31 cellular contexts compared by ENCODE assay signal in genomic region chr6:121994936-121995335, GRCh38.
"Had no signal": no experiment of that assay in that cellular context is flagged by ENCODE, and none has a peak within 500 bp of the region (broad histone marks: within the 10 kb centered on the region; RNA-seq: fewer than 3 reads in every experiment).

No MANE protein-coding gene starts in this region.

- ATAC-seq: activated CD4-positive, CD25-positive, alpha-beta regulatory T cell treated with anti-CD3 and anti-CD28 coated beads, Interleukin-2, amount 50 U/mL, for 24 hours; activated CD8-positive, alpha-beta T cell treated with anti-CD3 and anti-CD28 coated beads for 36 hours; activated naive CD8-positive, alpha-beta T cell treated with anti-CD3 and anti-CD28 coated beads, Interleukin-2, amount 50 U/mL, for 24 hours; activated T-cell treated with anti-CD3 and anti-CD28 coated beads, Interleukin-2, amount 50 U/mL, for 4 hours; body of pancreas; effector memory CD8-positive, alpha-beta T cell; T-helper 17 cell had no signal

- H3K4me1 Mint-ChIP-seq: activated B cell treated with CpG ODN at 0.5 μM for 24 hours, T-helper 17 cell had no signal

- H3K27ac Mint-ChIP-seq: activated B cell treated with CpG ODN at 0.5 μM for 24 hours; activated CD8-positive, alpha-beta T cell treated with anti-CD3 and anti-CD28 coated beads for 36 hours; activated naive CD4-positive, alpha-beta T cell treated with anti-CD3 and anti-CD28 coated beads for 36 hours; activated naive CD4-positive, alpha-beta T cell treated with anti-CD3 and anti-CD28 coated beads, Interleukin-2, amount 50 U/mL, for 24 hours; activated naive CD8-positive, alpha-beta T cell treated with anti-CD3 and anti-CD28 coated beads for 36 hours; activated naive CD8-positive, alpha-beta T cell treated with anti-CD3 and anti-CD28 coated beads, Interleukin-2, amount 50 U/mL, for 24 hours; activated T-helper 2 cell treated with anti-CD3 and anti-CD28 coated beads, Interferon-gamma antibody, Interleukin-2, Interleukin-4, amounts not matched to agents 10 μg/mL and 5 μg/mL and 100 μg/mL, durations not matched to agents 14 hours and 24 hours and 36 hours; effector memory CD8-positive, alpha-beta T cell; T-helper 17 cell; T-helper 2 cell treated with Interferon-gamma antibody and Interleukin-4, amounts not matched to agents 5 μg/mL and 100 μg/mL, for 36 hours had no signal

- H3K4me1 ChIP-seq: adrenal gland, body of pancreas, esophagus muscularis mucosa had no signal

- H3K4me3 ChIP-seq: adrenal gland, body of pancreas, esophagus muscularis mucosa had no signal

- H3K36me3 ChIP-seq: adrenal gland, esophagus muscularis mucosa, WERI-Rb-1 had no signal

- H3K9me3 Mint-ChIP-seq: activated B cell treated with CpG ODN at 0.5 μM for 24 hours; activated naive CD4-positive, alpha-beta T cell treated with anti-CD3 and anti-CD28 coated beads, Interleukin-2, amount 50 U/mL, for 24 hours; activated T-cell treated with anti-CD3 and anti-CD28 coated beads, Interleukin-2, amount 50 U/mL, for 4 hours; activated T-helper 2 cell treated with anti-CD3 and anti-CD28 coated beads, Interferon-gamma antibody, Interleukin-2, Interleukin-4, amounts not matched to agents 10 μg/mL and 5 μg/mL and 100 μg/mL, durations not matched to agents 14 hours and 24 hours and 36 hours; T-helper 2 cell treated with Interferon-gamma antibody and Interleukin-4, amounts not matched to agents 5 μg/mL and 100 μg/mL, for 36 hours had no signal

- H3K27me3 ChIP-seq: adrenal gland, body of pancreas, esophagus muscularis mucosa had no signal

- H3K27me3 Mint-ChIP-seq: activated B cell treated with CpG ODN at 0.5 μM for 24 hours; activated CD8-positive, alpha-beta T cell treated with anti-CD3 and anti-CD28 coated beads for 36 hours; activated naive CD4-positive, alpha-beta T cell treated with anti-CD3 and anti-CD28 coated beads, Interleukin-2, amount 50 U/mL, for 24 hours; activated naive CD8-positive, alpha-beta T cell treated with anti-CD3 and anti-CD28 coated beads for 36 hours; activated naive CD8-positive, alpha-beta T cell treated with anti-CD3 and anti-CD28 coated beads, Interleukin-2, amount 50 U/mL, for 24 hours; effector memory CD8-positive, alpha-beta T cell; T-helper 17 cell had no signal

- H3K9me3 ChIP-seq: adrenal gland, esophagus muscularis mucosa had no signal

- DNase-seq: activated B cell treated with CpG ODN at 0.5 μM for 24 hours; activated CD4-positive, alpha-beta T cell treated with anti-CD3 and anti-CD28 coated beads for 48 hours; activated CD4-positive, alpha-beta T cell treated with anti-CD3 and anti-CD28 coated beads, Interleukin-2, amount 50 U/mL, for 1 hour; activated CD4-positive, alpha-beta T cell treated with anti-CD3 and anti-CD28 coated beads, Interleukin-2, amount 50 U/mL, for 48 hours; activated CD8-positive, alpha-beta memory T cell treated with anti-CD3 and anti-CD28 coated beads for 24 hours; activated CD8-positive, alpha-beta T cell treated with anti-CD3 and anti-CD28 coated beads for 36 hours; activated effector memory CD4-positive, alpha-beta T cell treated with anti-CD3 and anti-CD28 coated beads, Interleukin-2, amount 50 U/mL, for 16 hours; activated naive CD4-positive, alpha-beta T cell treated with anti-CD3 and anti-CD28 coated beads for 36 hours; activated naive CD8-positive, alpha-beta T cell treated with anti-CD3 and anti-CD28 coated beads for 36 hours; activated naive CD8-positive, alpha-beta T cell treated with anti-CD3 and anti-CD28 coated beads, Interleukin-2, amount 50 U/mL, for 24 hours; activated T-cell treated with anti-CD3 and anti-CD28 coated beads, Interleukin-2, amount 50 U/mL, for 4 hours; adrenal gland; amygdala; aorta; body of pancreas; caudate nucleus; cortex of kidney; dermis blood vessel endothelial cell; effector CD4-positive, alpha-beta T cell; effector memory CD8-positive, alpha-beta T cell; erythroblast; head of caudate nucleus; T-helper 1 cell; T-helper 17 cell; T1000; WERI-Rb-1 had no signal

- H3K36me3 Mint-ChIP-seq: activated naive CD4-positive, alpha-beta T cell treated with anti-CD3 and anti-CD28 coated beads, Interleukin-2, amount 50 U/mL, for 24 hours; activated naive CD8-positive, alpha-beta T cell treated with anti-CD3 and anti-CD28 coated beads for 36 hours had no signal

- H3K4me3 Mint-ChIP-seq: activated B cell treated with CpG ODN at 0.5 μM for 24 hours; activated CD8-positive, alpha-beta T cell treated with anti-CD3 and anti-CD28 coated beads for 36 hours; activated naive CD4-positive, alpha-beta T cell treated with anti-CD3 and anti-CD28 coated beads for 36 hours; activated naive CD4-positive, alpha-beta T cell treated with anti-CD3 and anti-CD28 coated beads, Interleukin-2, amount 50 U/mL, for 24 hours; activated naive CD8-positive, alpha-beta T cell treated with anti-CD3 and anti-CD28 coated beads for 36 hours; activated naive CD8-positive, alpha-beta T cell treated with anti-CD3 and anti-CD28 coated beads, Interleukin-2, amount 50 U/mL, for 24 hours; activated T-cell treated with anti-CD3 and anti-CD28 coated beads, Interleukin-2, amount 50 U/mL, for 4 hours; effector memory CD8-positive, alpha-beta T cell; T-helper 17 cell; T-helper 2 cell treated with Interferon-gamma antibody and Interleukin-4, amounts not matched to agents 5 μg/mL and 100 μg/mL, for 36 hours had no signal

- H3K27ac ChIP-seq: adrenal gland, body of pancreas, esophagus muscularis mucosa, WERI-Rb-1 had no signal
